In genomic region chr4:122826596-122827257, GRCh38 we compare ENCODE assay signal across 8 cellular contexts. TPM values are rescaled to one million over a fixed set of nuclear protein-coding genes. Genes with fewer than 3 reads are reported as not detected.
DNase-seq lines count a peak whose midpoint lies in the region; ATAC-seq and TF ChIP-seq lines count a peak whose summit lies in the region.

TSS of gene FGF2 (plus strand) at chr4:122826831. CDS start at chr4:122827175, 344 bp downstream.

- H3K27me3 ChIP-seq in endocrine pancreas (ENCODE audit: control insufficient read depth, insufficient read depth, low read length) = peaks cover 6% of the 10 kb centered on the region
- H3K27me3 ChIP-seq in stomach smooth muscle (ENCODE audit: control insufficient read depth in 1 of 2, insufficient read depth in 2 of 2, low read length in 2 of 2) = no peaks in the 10 kb centered on the region

- ATAC-seq in GM19351 (IDR thresholded peaks at IDR 0.05; ENCODE audit: unreplicated experiment) (peak; percentile 29), HG03354 (IDR thresholded peaks at IDR 0.05; ENCODE audit: poor library complexity, severe bottlenecking, unreplicated experiment) (peak; percentile 23), WTC11 (peak; percentile 47)

- DNase-seq in COLO668 (lab: John Stamatoyannopoulos, UW; ENCODE audit: unreplicated experiment) (peak; percentile 55), WTC11 (ENCODE audit: low spot score) (peak; percentile 78), lung microvascular endothelial cell (ENCODE audit: low read depth in 2 of 2) (peak; percentile 46 to 53), NCI-H2081 (lab: John Stamatoyannopoulos, UW) (no peak)

- no peaks in the 10 kb centered on the region for H3K9me3 ChIP-seq in endocrine pancreas (ENCODE audit: control insufficient read depth, low read length)
- H3K9me3 ChIP-seq in stomach smooth muscle (ENCODE audit: control insufficient read depth in 2 of 2, low read length in 2 of 2) = no peaks in the 10 kb centered on the region

- H3K9me3 Mint-ChIP-seq in WTC11 = no peaks in the 10 kb centered on the region

- peak within 1 kb of the TSS; percentile 84 for H3K27ac ChIP-seq in stomach smooth muscle (ENCODE audit: low read length)

- peak within 1 kb of the TSS; percentile 80 for H3K4me3 Mint-ChIP-seq in WTC11

- H3K36me3 ChIP-seq in endocrine pancreas (ENCODE audit: control insufficient read depth, insufficient read depth, low read length) (no peaks in the 10 kb centered on the region), stomach smooth muscle (ENCODE audit: control insufficient read depth in 2 of 2, insufficient read depth in 2 of 2, low read length in 2 of 2) (no peaks in the 10 kb centered on the region)

- H3K4me1 ChIP-seq in endocrine pancreas (ENCODE audit: control insufficient read depth, insufficient read depth, low read length) = peaks cover 7% of the 10 kb centered on the region
- H3K4me1 ChIP-seq in stomach smooth muscle (ENCODE audit: control insufficient read depth, insufficient read depth, low read length) = peaks cover 19% of the 10 kb centered on the region

- no peaks in the 10 kb centered on the region for H3K27me3 Mint-ChIP-seq in WTC11 (ENCODE audit: low read depth)

- TF ChIP-seq CTCF in WTC11 (IDR thresholded peaks at IDR 0.05) = no peak

- peak within 1 kb of the TSS; percentile 97 for H3K27ac Mint-ChIP-seq in WTC11

- CTCF ChIA-PET in WTC11 (lab: Charles Lee) = interaction anchor here (1.7 kb wide), 1 partner anchor 30 kb away, joined by 6 read pairs; no protein-coding TSS in a partner anchor

- H3K36me3 Mint-ChIP-seq in WTC11 = peaks cover 28% of the 10 kb centered on the region

- no peak within 1 kb of the TSS for H3K9ac ChIP-seq in endocrine pancreas (ENCODE audit: control insufficient read depth, insufficient read depth, low read length)
- H3K9ac ChIP-seq in stomach smooth muscle (ENCODE audit: low read length in 2 of 2) = peak within 1 kb of the TSS; percentile 78 to 84

- POLR2A ChIA-PET in WTC11 (lab: Charles Lee) = interaction anchor here (2.3 to 3.0 kb wide), 3 partner anchors 30 to 94 kb away, joined by 10 to 23 read pairs (median 20); partner anchors contain the start of gene BBS12

- H3K4me3 ChIP-seq in endocrine pancreas (ENCODE audit: control insufficient read depth, insufficient read depth, low read length) = peak within 1 kb of the TSS; percentile 67
- H3K4me3 ChIP-seq in stomach smooth muscle (ENCODE audit: low read length in 2 of 2) = peak within 1 kb of the TSS; percentile 87 to 88

- peaks cover 46% of the 10 kb centered on the region for H3K4me1 Mint-ChIP-seq in WTC11

TF ChIP-seq in WTC11, 78 proteins besides CTCF, POLR2A, EP300 and RAD21:
- TF ChIP-seq FOXP1 (CRISPR knock-in tag; IDR thresholded peaks at IDR 0.05; ENCODE audit: borderline replicate concordance) (no peak), E2F5 (CRISPR knock-in tag; IDR thresholded peaks at IDR 0.05) (0 out of 2 replicates have a peak, but pooled peaks have one; percentile 19), FOXJ3 (CRISPR knock-in tag; IDR thresholded peaks at IDR 0.05; ENCODE audit: borderline replicate concordance) (no peak), NR3C1 (CRISPR knock-in tag; conservative IDR thresholded peaks at IDR 0.05; ENCODE audit: low read depth) (no peak), ATF1 (CRISPR knock-in tag; IDR thresholded peaks at IDR 0.05) (no peak), JAZF1 (CRISPR knock-in tag; IDR thresholded peaks at IDR 0.05) (no peak), ZBTB21 (CRISPR knock-in tag; IDR thresholded peaks at IDR 0.05; ENCODE audit: borderline replicate concordance) (peak; percentile 33; the same call in 1 of the 2 replicates), CREM (CRISPR knock-in tag; IDR thresholded peaks at IDR 0.05) (0 out of 2 replicates have a peak, but pooled peaks have one; percentile 1), IRF1 (CRISPR knock-in tag; IDR thresholded peaks at IDR 0.05) (no peak), ARID4B (CRISPR knock-in tag; IDR thresholded peaks at IDR 0.05; ENCODE audit: borderline replicate concordance) (no peak), ZNF138 (CRISPR knock-in tag; conservative IDR thresholded peaks at IDR 0.05) (no peak), ZMAT4 (CRISPR knock-in tag; IDR thresholded peaks at IDR 0.05) (no peak), SMAD3 (CRISPR knock-in tag; IDR thresholded peaks at IDR 0.05; ENCODE audit: borderline replicate concordance) (0 out of 2 replicates have a peak, but pooled peaks have one; percentile 33), MYBL2 (CRISPR knock-in tag; IDR thresholded peaks at IDR 0.05) (peak; percentile 33; the same call in 1 of the 2 replicates), USF2 (CRISPR knock-in tag; IDR thresholded peaks at IDR 0.05) (no peak)

RNA-seq across cellular contexts. Expression of gene FGF2, which starts in this region (rescaled TPM):
- total RNA-seq in WTC11 (2021) (115 to 134 TPM (median 127 TPM) in 3 replicates), lung microvascular endothelial cell (6.0 and 7.6 TPM in 2 replicates)

Comparison
In these comparisons a context has a peak if more than half of its experiments do, and no peak if none do; other contexts are left out.
1. RNA of gene FGF2 (total RNA-seq): 115 to 134 TPM in WTC11; 6.0 to 7.6 TPM in lung microvascular endothelial cell; every median in the first group is over 10 times any median in the second.
2. DNase-seq: peak in COLO668 (single experiment), WTC11 (single experiment) and lung microvascular endothelial cell (2 of 2); none in NCI-H2081 (0 of 2).
3. Peak in every context shown above with its lines, with median percentiles within 50 percentile points of each other: ATAC-seq.